In the genomic region with DNA sequence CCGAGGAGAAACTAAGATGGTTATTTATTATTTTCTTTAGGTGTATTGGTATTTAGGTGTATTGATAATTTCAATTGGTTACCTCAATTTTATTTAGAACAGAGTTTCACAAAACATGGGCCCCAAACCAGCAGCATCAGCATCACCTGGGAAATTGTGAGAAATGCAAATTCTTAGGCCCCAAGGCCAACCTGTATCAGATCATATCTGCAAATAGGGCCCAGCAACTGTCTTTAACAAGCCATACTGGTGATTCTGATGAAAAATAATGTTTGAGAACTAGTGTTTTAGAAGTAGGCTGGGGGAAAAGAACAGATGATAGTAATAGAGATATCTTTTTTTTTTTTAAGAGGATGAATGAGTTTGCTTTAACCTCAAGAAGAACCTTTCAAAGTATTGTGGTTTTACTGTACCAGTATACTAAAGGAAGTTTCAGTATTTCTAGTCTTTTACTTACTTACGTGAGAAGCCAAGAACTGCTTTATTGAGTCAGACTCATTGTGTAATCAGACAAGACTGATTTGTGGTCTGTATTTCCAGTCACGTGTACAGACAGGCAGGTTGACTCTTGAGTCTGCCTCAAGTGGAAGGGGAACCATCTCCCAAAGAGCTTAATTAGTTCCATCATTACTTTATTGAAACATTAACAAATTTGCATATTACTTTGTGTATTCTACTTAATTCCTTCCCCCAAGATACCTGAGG, we compare ENCODE assay signal across 1 cellular context.
TF ChIP-seq lines count a peak whose summit lies in the region.

No MANE protein-coding gene starts in this region.

TF ChIP-seq in K562, 482 proteins besides CTCF, POLR2A, EP300 and RAD21 (continued from another document):
- TF ChIP-seq, protein P1, sequence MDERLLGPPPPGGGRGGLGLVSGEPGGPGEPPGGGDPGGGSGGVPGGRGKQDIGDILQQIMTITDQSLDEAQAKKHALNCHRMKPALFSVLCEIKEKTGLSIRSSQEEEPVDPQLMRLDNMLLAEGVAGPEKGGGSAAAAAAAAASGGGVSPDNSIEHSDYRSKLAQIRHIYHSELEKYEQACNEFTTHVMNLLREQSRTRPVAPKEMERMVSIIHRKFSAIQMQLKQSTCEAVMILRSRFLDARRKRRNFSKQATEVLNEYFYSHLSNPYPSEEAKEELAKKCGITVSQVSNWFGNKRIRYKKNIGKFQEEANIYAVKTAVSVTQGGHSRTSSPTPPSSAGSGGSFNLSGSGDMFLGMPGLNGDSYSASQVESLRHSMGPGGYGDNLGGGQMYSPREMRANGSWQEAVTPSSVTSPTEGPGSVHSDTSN (CRISPR knock-in tag; IDR thresholded peaks at IDR 0.05; ENCODE audit: low read depth) = no peak
- TF ChIP-seq, protein P1 (tag; conservative IDR thresholded peaks at IDR 0.05; ENCODE audit: low read depth) = peak; percentile 47
- TF ChIP-seq, protein P2, sequence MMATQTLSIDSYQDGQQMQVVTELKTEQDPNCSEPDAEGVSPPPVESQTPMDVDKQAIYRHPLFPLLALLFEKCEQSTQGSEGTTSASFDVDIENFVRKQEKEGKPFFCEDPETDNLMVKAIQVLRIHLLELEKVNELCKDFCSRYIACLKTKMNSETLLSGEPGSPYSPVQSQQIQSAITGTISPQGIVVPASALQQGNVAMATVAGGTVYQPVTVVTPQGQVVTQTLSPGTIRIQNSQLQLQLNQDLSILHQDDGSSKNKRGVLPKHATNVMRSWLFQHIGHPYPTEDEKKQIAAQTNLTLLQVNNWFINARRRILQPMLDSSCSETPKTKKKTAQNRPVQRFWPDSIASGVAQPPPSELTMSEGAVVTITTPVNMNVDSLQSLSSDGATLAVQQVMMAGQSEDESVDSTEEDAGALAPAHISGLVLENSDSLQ (IDR thresholded peaks at IDR 0.05) = peak; percentile 51
- TF ChIP-seq MCM2 (IDR thresholded peaks at IDR 0.05; ENCODE audit: low read depth) (no peak), CC2D1A (IDR thresholded peaks at IDR 0.05) (no peak), MEIS2 (IDR thresholded peaks at IDR 0.05; ENCODE audit: partially characterized antibody) (peak; percentile 67), CEBPB (tag; IDR thresholded peaks at IDR 0.05) (peak; percentile 27; the same call in 1 of the 2 replicates)
- TF ChIP-seq, protein P3, sequence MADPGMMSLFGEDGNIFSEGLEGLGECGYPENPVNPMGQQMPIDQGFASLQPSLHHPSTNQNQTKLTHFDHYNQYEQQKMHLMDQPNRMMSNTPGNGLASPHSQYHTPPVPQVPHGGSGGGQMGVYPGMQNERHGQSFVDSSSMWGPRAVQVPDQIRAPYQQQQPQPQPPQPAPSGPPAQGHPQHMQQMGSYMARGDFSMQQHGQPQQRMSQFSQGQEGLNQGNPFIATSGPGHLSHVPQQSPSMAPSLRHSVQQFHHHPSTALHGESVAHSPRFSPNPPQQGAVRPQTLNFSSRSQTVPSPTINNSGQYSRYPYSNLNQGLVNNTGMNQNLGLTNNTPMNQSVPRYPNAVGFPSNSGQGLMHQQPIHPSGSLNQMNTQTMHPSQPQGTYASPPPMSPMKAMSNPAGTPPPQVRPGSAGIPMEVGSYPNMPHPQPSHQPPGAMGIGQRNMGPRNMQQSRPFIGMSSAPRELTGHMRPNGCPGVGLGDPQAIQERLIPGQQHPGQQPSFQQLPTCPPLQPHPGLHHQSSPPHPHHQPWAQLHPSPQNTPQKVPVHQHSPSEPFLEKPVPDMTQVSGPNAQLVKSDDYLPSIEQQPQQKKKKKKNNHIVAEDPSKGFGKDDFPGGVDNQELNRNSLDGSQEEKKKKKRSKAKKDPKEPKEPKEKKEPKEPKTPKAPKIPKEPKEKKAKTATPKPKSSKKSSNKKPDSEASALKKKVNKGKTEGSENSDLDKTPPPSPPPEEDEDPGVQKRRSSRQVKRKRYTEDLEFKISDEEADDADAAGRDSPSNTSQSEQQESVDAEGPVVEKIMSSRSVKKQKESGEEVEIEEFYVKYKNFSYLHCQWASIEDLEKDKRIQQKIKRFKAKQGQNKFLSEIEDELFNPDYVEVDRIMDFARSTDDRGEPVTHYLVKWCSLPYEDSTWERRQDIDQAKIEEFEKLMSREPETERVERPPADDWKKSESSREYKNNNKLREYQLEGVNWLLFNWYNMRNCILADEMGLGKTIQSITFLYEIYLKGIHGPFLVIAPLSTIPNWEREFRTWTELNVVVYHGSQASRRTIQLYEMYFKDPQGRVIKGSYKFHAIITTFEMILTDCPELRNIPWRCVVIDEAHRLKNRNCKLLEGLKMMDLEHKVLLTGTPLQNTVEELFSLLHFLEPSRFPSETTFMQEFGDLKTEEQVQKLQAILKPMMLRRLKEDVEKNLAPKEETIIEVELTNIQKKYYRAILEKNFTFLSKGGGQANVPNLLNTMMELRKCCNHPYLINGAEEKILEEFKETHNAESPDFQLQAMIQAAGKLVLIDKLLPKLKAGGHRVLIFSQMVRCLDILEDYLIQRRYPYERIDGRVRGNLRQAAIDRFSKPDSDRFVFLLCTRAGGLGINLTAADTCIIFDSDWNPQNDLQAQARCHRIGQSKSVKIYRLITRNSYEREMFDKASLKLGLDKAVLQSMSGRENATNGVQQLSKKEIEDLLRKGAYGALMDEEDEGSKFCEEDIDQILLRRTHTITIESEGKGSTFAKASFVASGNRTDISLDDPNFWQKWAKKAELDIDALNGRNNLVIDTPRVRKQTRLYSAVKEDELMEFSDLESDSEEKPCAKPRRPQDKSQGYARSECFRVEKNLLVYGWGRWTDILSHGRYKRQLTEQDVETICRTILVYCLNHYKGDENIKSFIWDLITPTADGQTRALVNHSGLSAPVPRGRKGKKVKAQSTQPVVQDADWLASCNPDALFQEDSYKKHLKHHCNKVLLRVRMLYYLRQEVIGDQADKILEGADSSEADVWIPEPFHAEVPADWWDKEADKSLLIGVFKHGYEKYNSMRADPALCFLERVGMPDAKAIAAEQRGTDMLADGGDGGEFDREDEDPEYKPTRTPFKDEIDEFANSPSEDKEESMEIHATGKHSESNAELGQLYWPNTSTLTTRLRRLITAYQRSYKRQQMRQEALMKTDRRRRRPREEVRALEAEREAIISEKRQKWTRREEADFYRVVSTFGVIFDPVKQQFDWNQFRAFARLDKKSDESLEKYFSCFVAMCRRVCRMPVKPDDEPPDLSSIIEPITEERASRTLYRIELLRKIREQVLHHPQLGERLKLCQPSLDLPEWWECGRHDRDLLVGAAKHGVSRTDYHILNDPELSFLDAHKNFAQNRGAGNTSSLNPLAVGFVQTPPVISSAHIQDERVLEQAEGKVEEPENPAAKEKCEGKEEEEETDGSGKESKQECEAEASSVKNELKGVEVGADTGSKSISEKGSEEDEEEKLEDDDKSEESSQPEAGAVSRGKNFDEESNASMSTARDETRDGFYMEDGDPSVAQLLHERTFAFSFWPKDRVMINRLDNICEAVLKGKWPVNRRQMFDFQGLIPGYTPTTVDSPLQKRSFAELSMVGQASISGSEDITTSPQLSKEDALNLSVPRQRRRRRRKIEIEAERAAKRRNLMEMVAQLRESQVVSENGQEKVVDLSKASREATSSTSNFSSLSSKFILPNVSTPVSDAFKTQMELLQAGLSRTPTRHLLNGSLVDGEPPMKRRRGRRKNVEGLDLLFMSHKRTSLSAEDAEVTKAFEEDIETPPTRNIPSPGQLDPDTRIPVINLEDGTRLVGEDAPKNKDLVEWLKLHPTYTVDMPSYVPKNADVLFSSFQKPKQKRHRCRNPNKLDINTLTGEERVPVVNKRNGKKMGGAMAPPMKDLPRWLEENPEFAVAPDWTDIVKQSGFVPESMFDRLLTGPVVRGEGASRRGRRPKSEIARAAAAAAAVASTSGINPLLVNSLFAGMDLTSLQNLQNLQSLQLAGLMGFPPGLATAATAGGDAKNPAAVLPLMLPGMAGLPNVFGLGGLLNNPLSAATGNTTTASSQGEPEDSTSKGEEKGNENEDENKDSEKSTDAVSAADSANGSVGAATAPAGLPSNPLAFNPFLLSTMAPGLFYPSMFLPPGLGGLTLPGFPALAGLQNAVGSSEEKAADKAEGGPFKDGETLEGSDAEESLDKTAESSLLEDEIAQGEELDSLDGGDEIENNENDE (IDR thresholded peaks at IDR 0.05; ENCODE audit: low read depth, low read length) = no peak
